Comparison of ENCODE assay signal across 8 cellular contexts in the genomic region with DNA sequence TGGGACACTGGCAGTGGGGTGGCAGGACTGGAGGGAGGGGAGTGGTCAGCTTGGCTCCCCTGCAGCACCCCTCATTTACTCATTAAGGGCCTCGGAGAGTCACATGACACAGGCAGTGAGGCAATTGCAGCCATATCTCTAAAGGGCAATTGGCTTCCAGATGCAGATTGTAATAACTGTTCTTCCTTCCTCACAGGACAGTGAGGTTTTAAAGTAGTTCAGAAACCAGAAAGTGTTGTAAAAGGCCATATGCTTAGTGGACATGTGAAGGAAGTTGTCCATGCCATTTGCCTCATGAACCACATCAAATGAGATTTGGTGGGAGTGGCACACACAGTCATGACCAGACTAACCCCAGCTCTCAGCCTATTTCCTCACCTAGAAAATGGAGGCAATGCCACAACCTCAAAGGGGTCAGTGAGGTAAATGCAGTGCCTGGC. TPM values are rescaled to one million over a fixed set of nuclear protein-coding genes. Genes with fewer than 3 reads are reported as not detected.
DNase-seq lines count a peak whose midpoint lies in the region; ATAC-seq and TF ChIP-seq lines count a peak whose summit lies in the region.

No MANE protein-coding gene starts in this region.

- DNase-seq in MV-4-11 (lab: John Stamatoyannopoulos, UW) (peak; percentile 84), breast epithelium (ENCODE audit: low spot score in 2 of 2) (no peak), COLO829 (ENCODE audit: low spot score) (no peak), activated gamma-delta T cell treated with Interleukin-2 at 50 U/mL for 16 hours (no peak), COR-L47 (lab: John Stamatoyannopoulos, UW) (no peak)

- TF ChIP-seq POLR2A in breast epithelium (IDR thresholded peaks at IDR 0.05): no peak

- H3K9ac ChIP-seq in BLaER1 treated with 17β-estradiol and CSF1 and Interleukin-3, amounts not matched to agents 10 nM and 100 nM: peak overlapping the region in 3 of 11 experiments; percentile 0 to 38 (median 3); a peak in 1 of 22 replicates

- peaks cover 10 to 35% (median 18%) of the 10 kb centered on the region in 11 experiments; a peak in 20 of 22 replicates for H3K36me3 ChIP-seq in BLaER1 treated with 17β-estradiol and CSF1 and Interleukin-3, amounts not matched to agents 10 nM and 100 nM
- H3K36me3 ChIP-seq in breast epithelium: no peaks in the 10 kb centered on the region
- H3K36me3 ChIP-seq in mesodermal cell (ENCODE audit: control insufficient read depth, insufficient read depth, low read length): peaks cover 8% of the 10 kb centered on the region

- no peaks in the 10 kb centered on the region; a peak in 1 of 22 replicates for H4K20me1 ChIP-seq in BLaER1 treated with 17β-estradiol and CSF1 and Interleukin-3, amounts not matched to agents 10 nM and 100 nM

- intact Hi-C loops in breast epithelium (cut with DNase I; ENCODE audit: low total_unique reads): no loop called here

- no peak overlapping the region for H3K4me3 ChIP-seq in BLaER1 treated with 17β-estradiol and CSF1 and Interleukin-3, amounts not matched to agents 10 nM and 100 nM
- H3K4me3 ChIP-seq in breast epithelium (peak overlapping the region in 2 of 3 donors; percentile 14 to 45), mesodermal cell (ENCODE audit: extremely low read depth, insufficient read depth, low read length, poor library complexity, severe bottlenecking) (no peak overlapping the region)

- peaks cover 46 to 60% (median 57%) of the 10 kb centered on the region in 10 experiments for H3K4me1 ChIP-seq in BLaER1 treated with 17β-estradiol and CSF1 and Interleukin-3, amounts not matched to agents 10 nM and 100 nM
- H3K4me1 ChIP-seq in breast epithelium (no peaks in the 10 kb centered on the region), mesodermal cell (ENCODE audit: control insufficient read depth, insufficient read depth, low read length, poor library complexity, severe bottlenecking) (peaks cover 5% of the 10 kb centered on the region)

- peak overlapping the region; percentile 10 to 79 (median 46); a peak in 18 of 22 replicates for H3K4me2 ChIP-seq in BLaER1 treated with 17β-estradiol and CSF1 and Interleukin-3, amounts not matched to agents 10 nM and 100 nM

- TF ChIP-seq CTCF in breast epithelium (IDR thresholded peaks at IDR 0.05): no peak

- no peaks in the 10 kb centered on the region for H3K9me3 ChIP-seq in BLaER1 treated with 17β-estradiol and CSF1 and Interleukin-3, amounts not matched to agents 10 nM and 100 nM (replicated peaks in 1 of 11)
- H3K9me3 ChIP-seq in breast epithelium (no peaks in the 10 kb centered on the region), mesodermal cell (ENCODE audit: control insufficient read depth, low read length) (no peaks in the 10 kb centered on the region)

- no peak for ATAC-seq in HG03565 (IDR thresholded peaks at IDR 0.05; ENCODE audit: unreplicated experiment)

- WGBS in mesodermal cell (ENCODE audit: insufficient coverage in 2 of 2), 2 experiments: 57 to 100% methylated on average over 1 of the region's 1 CpG

- no peaks in the 10 kb centered on the region for H3K27me3 ChIP-seq in BLaER1 treated with 17β-estradiol and CSF1 and Interleukin-3, amounts not matched to agents 10 nM and 100 nM
- no peaks in the 10 kb centered on the region for H3K27me3 ChIP-seq in breast epithelium

- peak overlapping the region in 8 of 11 experiments; percentile 19 to 69 (median 50); a peak in 9 of 22 replicates for H3K27ac ChIP-seq in BLaER1 treated with 17β-estradiol and CSF1 and Interleukin-3, amounts not matched to agents 10 nM and 100 nM
- H3K27ac ChIP-seq in breast epithelium (peak overlapping the region in 1 of 2 donors; percentile 1), mesodermal cell (ENCODE audit: low read depth, low read length, severe bottlenecking) (peak overlapping the region; percentile 62)

RNA-seq across cellular contexts. Expression of gene MTX1, which starts 11.1 kb away (rescaled TPM):
- total RNA-seq in breast epithelium: 10 to 100 TPM; 41.1 to 50.8 (median 44.8) TPM
- polyA plus RNA-seq in mesodermal cell (2013, experiment 1 of 2): 56.6 TPM
- 41.7 TPM for polyA plus RNA-seq in mesodermal cell (2013, experiment 2 of 2)

RNA-seq across cellular contexts. Expression of gene THBS3, which starts 11.9 kb away (rescaled TPM):
- 10 to 100 TPM; 17.3 to 27.5 (median 25.9) TPM for total RNA-seq in breast epithelium
- 67.3 TPM for polyA plus RNA-seq in mesodermal cell (2013, experiment 1 of 2)
- 66.0 TPM for polyA plus RNA-seq in mesodermal cell (2013, experiment 2 of 2)

RNA-seq across cellular contexts. Expression of gene ENTREP3, which starts 35.7 kb away (rescaled TPM):
- 10 to 100 TPM in 2 of 3 donors, 1 to 10 TPM in 1; 8.2 to 12.1 (median 10.2) TPM for total RNA-seq in breast epithelium
- 62.6 TPM for polyA plus RNA-seq in mesodermal cell (2013, experiment 1 of 2)
- 54.7 TPM for polyA plus RNA-seq in mesodermal cell (2013, experiment 2 of 2)

RNA-seq across cellular contexts. Expression of gene SCAMP3, which starts 42.5 kb away (rescaled TPM):
- 10 to 100 TPM; 64.9 to 72.0 (median 68.3) TPM for total RNA-seq in breast epithelium
- polyA plus RNA-seq in mesodermal cell (2013, experiment 1 of 2): 66.3 TPM
- polyA plus RNA-seq in mesodermal cell (2013, experiment 2 of 2): 54.7 TPM

RNA-seq across cellular contexts. Expression of gene TRIM46, which starts 46.0 kb away (rescaled TPM):
- total RNA-seq in breast epithelium: 1 to 10 TPM in 1 of 3 donors, under 1 TPM in 1, not detected in 1; 0.98 to 1.5 TPM
- 9.1 TPM for polyA plus RNA-seq in mesodermal cell (2013, experiment 1 of 2)
- polyA plus RNA-seq in mesodermal cell (2013, experiment 2 of 2): 6.5 TPM

Comparison
In these comparisons a context has a peak if more than half of its experiments do, and no peak if none do; other contexts are left out.
1. H3K4me3 ChIP-seq: peak in breast epithelium (2 of 3); none in BLaER1 treated with 17β-estradiol and CSF1 and Interleukin-3, amounts not matched to agents 10 nM and 100 nM (0 of 10) and mesodermal cell (single experiment).